In the genomic region with DNA sequence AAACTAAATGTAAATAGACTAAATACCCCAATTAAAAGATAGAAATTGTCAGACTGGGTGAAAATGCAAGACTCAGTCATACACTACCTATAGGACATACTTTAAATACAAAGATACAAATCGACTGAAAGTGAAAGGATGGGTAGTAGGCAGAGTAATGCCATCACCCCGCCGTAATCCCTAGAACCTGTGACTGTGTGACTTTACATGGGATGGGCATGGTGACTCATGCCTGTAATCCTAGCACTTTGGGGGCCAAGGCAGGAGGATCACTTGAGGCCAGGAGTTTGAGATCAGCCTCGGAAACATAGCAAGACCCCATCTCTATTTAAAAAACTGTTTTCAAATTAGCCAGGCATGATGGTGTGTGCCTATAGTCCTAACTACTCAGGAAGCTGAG, we compare ENCODE assay signal across 19 cellular contexts. TPM values are rescaled to one million over a fixed set of nuclear protein-coding genes. Genes with fewer than 3 reads are reported as not detected.
DNase-seq lines count a peak whose midpoint lies in the region; ATAC-seq lines count a peak whose summit lies in the region.
"Had no signal": no experiment of that assay in that cellular context is flagged by ENCODE, and none has a peak within 500 bp of the region (broad histone marks: within the 10 kb centered on the region; RNA-seq: fewer than 3 reads in every experiment).

No MANE protein-coding gene starts in this region.

- peak overlapping the region; percentile 99 for H3K27ac Mint-ChIP-seq in T-helper 17 cell
- peak overlapping the region; percentile 97 to 99 for H3K27ac Mint-ChIP-seq in activated naive CD4-positive, alpha-beta T cell treated with anti-CD3 and anti-CD28 coated beads, Interleukin-2, amount 50 U/mL, for 72 hours
- H3K27ac Mint-ChIP-seq: type B pancreatic cell had no signal

- H4K8ac ChIP-seq in neuronal stem cell (ENCODE audit: low read depth, low read length), result no peak overlapping the region

- H3K36me3 Mint-ChIP-seq in T-helper 17 cell (ENCODE audit: low read depth), result peaks cover 3% of the 10 kb centered on the region
- peaks cover 17 to 45% of the 10 kb centered on the region in 2 donors for H3K36me3 Mint-ChIP-seq in activated naive CD4-positive, alpha-beta T cell treated with anti-CD3 and anti-CD28 coated beads, Interleukin-2, amount 50 U/mL, for 72 hours

- no peak for DNase-seq in activated CD4-positive, CD25-positive, alpha-beta regulatory T cell (lab: John Stamatoyannopoulos, UW)
- DNase-seq in T-helper 17 cell (no peak), 8988T (no peak), posterior vena cava (ENCODE audit: low spot score) (no peak), neuronal stem cell (ENCODE audit: low spot score) (no peak)
- no peak for DNase-seq in activated naive CD4-positive, alpha-beta T cell treated with anti-CD3 and anti-CD28 coated beads, Interleukin-2, amount 50 U/mL, for 72 hours (ENCODE audit: low spot score in 2 of 2)
- DNase-seq in stimulated activated CD4-positive, alpha-beta T cell treated with anti-CD3 and anti-CD28 coated beads, Interleukin-4, amount 100 ng/mL, for 4 hours, result peak; percentile 23 to 50
- DNase-seq: Caco-2; colonic mucosa; kidney glomerular epithelial cell; mucosa of descending colon; NCI-H1092 treated with DMSO at 0.1 percent for 48 hours; NK-92 treated with Interleukin-12 subunit alpha and Interleukin-12 subunit beta, amount 100 ng/mL, for 24 hours; T-helper 9 cell had no signal

- intact Hi-C loops in posterior vena cava (cut with DNase I), result no loop called here

- no peaks in the 10 kb centered on the region for H3K9me3 Mint-ChIP-seq in activated naive CD4-positive, alpha-beta T cell treated with anti-CD3 and anti-CD28 coated beads, Interleukin-2, amount 50 U/mL, for 72 hours

- no peak overlapping the region for H2BK5ac ChIP-seq in neuronal stem cell (ENCODE audit: low read length)

- H3K4ac ChIP-seq in neuronal stem cell (ENCODE audit: low read length), result no peak overlapping the region

- no peak overlapping the region for H2AK5ac ChIP-seq in neuronal stem cell (ENCODE audit: low read depth, low read length)

- no peak overlapping the region for H3K23ac ChIP-seq in neuronal stem cell (ENCODE audit: low read depth, low read length, poor library complexity)

- H3K4me3 Mint-ChIP-seq in T-helper 17 cell, result peak overlapping the region; percentile 84
- H3K4me3 Mint-ChIP-seq: type B pancreatic cell had no signal

- H3K18ac ChIP-seq in neuronal stem cell (ENCODE audit: low read length), result no peak overlapping the region

- H2AFZ ChIP-seq in neuronal stem cell (ENCODE audit: low read length), result no peak overlapping the region
- H2AFZ ChIP-seq: parathyroid adenoma had no signal

- ATAC-seq in activated CD4-positive, CD25-positive, alpha-beta regulatory T cell treated with anti-CD3 and anti-CD28 coated beads, Interleukin-2, amount 50 U/mL, for 24 hours, result peak; percentile 11 to 15
- no peak for ATAC-seq in T-helper 17 cell
- peak; percentile 42 to 46 for ATAC-seq in activated naive CD4-positive, alpha-beta T cell treated with anti-CD3 and anti-CD28 coated beads, Interleukin-2, amount 50 U/mL, for 72 hours
- ATAC-seq: mucosa of descending colon, Right ventricle myocardium inferior had no signal

- H3K9me3 ChIP-seq in T-helper 17 cell (ENCODE audit: control insufficient read depth, low read length, poor library complexity, severe bottlenecking) (no peaks in the 10 kb centered on the region), neuronal stem cell (replicated peaks in 1 of 2; ENCODE audit: control insufficient read depth in 2 of 2, insufficient read depth in 1 of 2, low read depth in 1 of 2, low read length in 2 of 2) (peaks cover 0 to 13% of the 10 kb centered on the region in 2 donors)
- H3K9me3 ChIP-seq: ascending aorta, Caco-2, colonic mucosa, mucosa of descending colon had no signal

- H3K4me2 ChIP-seq in neuronal stem cell (ENCODE audit: insufficient read depth, low read length, poor library complexity, severe bottlenecking), result no peak overlapping the region

- no peak overlapping the region for H2BK120ac ChIP-seq in neuronal stem cell (ENCODE audit: low read depth, low read length)

- H2BK15ac ChIP-seq in neuronal stem cell (ENCODE audit: low read length), result no peak overlapping the region

- H3K14ac ChIP-seq in neuronal stem cell (ENCODE audit: low read length), result no peak overlapping the region

- H3K4me1 Mint-ChIP-seq in T-helper 17 cell, result peaks cover 70% of the 10 kb centered on the region

- no peak overlapping the region for H4K91ac ChIP-seq in neuronal stem cell (ENCODE audit: low read depth, low read length, poor library complexity)

- no peaks in the 10 kb centered on the region for H3K4me1 ChIP-seq in neuronal stem cell (ENCODE audit: control insufficient read depth in 2 of 2, insufficient read depth in 1 of 2, low read depth in 1 of 2, low read length in 2 of 2)
- H3K4me1 ChIP-seq: ascending aorta, Caco-2, colonic mucosa, parathyroid adenoma had no signal

- H3K27me3 Mint-ChIP-seq in T-helper 17 cell, result no peaks in the 10 kb centered on the region
- H3K27me3 Mint-ChIP-seq: type B pancreatic cell had no signal

- H3K27me3 ChIP-seq in neuronal stem cell (ENCODE audit: control insufficient read depth in 3 of 3, insufficient read depth in 3 of 3, low read depth in 1 of 3, low read length in 3 of 3), result no peaks in the 10 kb centered on the region
- H3K27me3 ChIP-seq: ascending aorta, colonic mucosa had no signal

- no peak overlapping the region for H3K4me3 ChIP-seq in neuronal stem cell (ENCODE audit: low read length in 2 of 2)
- H3K4me3 ChIP-seq: ascending aorta, colonic mucosa, mucosa of descending colon had no signal

- no CpG with 5 or more reads among the region's 4 CpGs for WGBS in neuronal stem cell (ENCODE audit: extremely low coverage in 2 of 2, insufficient read length in 2 of 2, insufficient replicate concordance in 1 of 2), 2 donors

- no peak overlapping the region for H2BK12ac ChIP-seq in neuronal stem cell (ENCODE audit: low read length)

- no peak overlapping the region for H3K9ac ChIP-seq in neuronal stem cell (ENCODE audit: low read depth, low read length, poor library complexity)
- H3K9ac ChIP-seq: parathyroid adenoma had no signal

- no peak overlapping the region for H3K27ac ChIP-seq in neuronal stem cell (replicated peaks; ENCODE audit: low read length)
- H3K27ac ChIP-seq: ascending aorta, colonic mucosa, parathyroid adenoma had no signal

- H3K36me3 ChIP-seq in neuronal stem cell (replicated peaks in 1 of 2; ENCODE audit: control insufficient read depth in 2 of 2, insufficient read depth in 2 of 2, low read length in 2 of 2), result no peaks in the 10 kb centered on the region
- H3K36me3 ChIP-seq: ascending aorta, colonic mucosa had no signal

- no peaks in the 10 kb centered on the region for H3K79me1 ChIP-seq in neuronal stem cell (ENCODE audit: low read depth, low read length)

RNA-seq across cellular contexts. Expression of a gene that starts 2.6 kb away (rescaled TPM):
- total RNA-seq in T-helper 17 cell (100 to 1,000 TPM; 793 to 831 TPM), posterior vena cava (10 to 100 TPM; 47.1 to 68.9 TPM)
- 100 to 1,000 TPM; 342 to 426 TPM for total RNA-seq in activated naive CD4-positive, alpha-beta T cell treated with anti-CD3 and anti-CD28 coated beads, Interleukin-2, amount 50 U/mL, for 72 hours
- polyA plus RNA-seq in neuronal stem cell (2013, experiment 1 of 2), result 130 TPM
- polyA plus RNA-seq in neuronal stem cell (2013, experiment 2 of 2), result 124 TPM

Comparison
In these comparisons a context has a peak if more than half of its experiments do, and no peak if none do; other contexts are left out.
1. DNase-seq: peak in stimulated activated CD4-positive, alpha-beta T cell treated with anti-CD3 and anti-CD28 coated beads, Interleukin-4, amount 100 ng/mL, for 4 hours (2 of 2); none in activated CD4-positive, CD25-positive, alpha-beta regulatory T cell (0 of 4), T-helper 17 cell (0 of 3), activated naive CD4-positive, alpha-beta T cell treated with anti-CD3 and anti-CD28 coated beads, Interleukin-2, amount 50 U/mL, for 72 hours (0 of 2), 8988T (single experiment), posterior vena cava (single experiment) and neuronal stem cell (single experiment).
2. RNA of a gene that starts 2.6 kb away (total RNA-seq): 793 to 831 TPM in T-helper 17 cell and 342 to 426 TPM in activated naive CD4-positive, alpha-beta T cell treated with anti-CD3 and anti-CD28 coated beads, Interleukin-2, amount 50 U/mL, for 72 hours; 47.1 to 68.9 TPM in posterior vena cava; every median in the first group is over 4 times any median in the second.